In genomic region chr12:116701432-116701831, GRCh38 we compare ENCODE assay signal across 29 cellular contexts.
"Had no signal": no experiment of that assay in that cellular context is flagged by ENCODE, and none has a peak within 500 bp of the region (broad histone marks: within the 10 kb centered on the region; RNA-seq: fewer than 3 reads in every experiment).

No MANE protein-coding gene starts in this region.

- H3K9me3 Mint-ChIP-seq: dendritic cell treated with granulocyte-macrophage colony-stimulating factor and Interleukin-4, amounts not matched to agents 40 ng/mL and 50 ng/mL, for 4 days; effector memory CD8-positive, alpha-beta T cell had no signal

- H3K36me3 ChIP-seq: colonic mucosa, esophagus muscularis mucosa, esophagus squamous epithelium, gastrocnemius medialis, gastroesophageal sphincter, heart left ventricle, heart right ventricle had no signal

- H3K9me3 ChIP-seq: colonic mucosa, esophagus muscularis mucosa, esophagus squamous epithelium, gastrocnemius medialis, gastroesophageal sphincter, heart left ventricle, heart right ventricle had no signal

- H2AFZ ChIP-seq: hepatocyte had no signal

- H3K4me2 ChIP-seq: hepatocyte had no signal

- ATAC-seq: effector memory CD8-positive, alpha-beta T cell; esophagus mucosa; foreskin keratinocyte; gastrocnemius medialis; gastroesophageal sphincter; heart left ventricle; heart right ventricle had no signal

- H3K27ac Mint-ChIP-seq: dendritic cell treated with granulocyte-macrophage colony-stimulating factor and Interleukin-4, amounts not matched to agents 40 ng/mL and 50 ng/mL, for 4 days; effector memory CD8-positive, alpha-beta T cell; endodermal cell had no signal

- H3K4me3 Mint-ChIP-seq: dendritic cell treated with granulocyte-macrophage colony-stimulating factor and Interleukin-4, amounts not matched to agents 40 ng/mL and 50 ng/mL, for 4 days; effector memory CD8-positive, alpha-beta T cell; endodermal cell had no signal

- DNase-seq: colonic mucosa; cortex of kidney; dermis blood vessel endothelial cell; dorsolateral prefrontal cortex; effector CD4-positive, alpha-beta T cell; effector CD8-positive, alpha-beta T cell; effector memory CD4-positive, alpha-beta T cell; effector memory CD8-positive, alpha-beta T cell; endodermal cell; erythroblast; esophagus squamous epithelium; foreskin fibroblast; foreskin keratinocyte; foreskin melanocyte; gastrocnemius medialis; glutamatergic neuron; head of caudate nucleus; heart left ventricle; heart right ventricle had no signal

- FAIRE-seq: endometrium, endothelial cell of umbilical vein, frontal cortex had no signal

- H3K4me3 ChIP-seq: colonic mucosa, coronary artery, dorsolateral prefrontal cortex, esophagus muscularis mucosa, esophagus squamous epithelium, gastrocnemius medialis, gastroesophageal sphincter, heart left ventricle, heart right ventricle, hepatocyte had no signal

- H3K27ac ChIP-seq: colonic mucosa, coronary artery, dorsolateral prefrontal cortex, epithelial cell of prostate, esophagus muscularis mucosa, esophagus squamous epithelium, foreskin keratinocyte, gastrocnemius medialis, gastroesophageal sphincter, heart left ventricle, heart right ventricle, hepatocyte had no signal

- H3K27me3 ChIP-seq: colonic mucosa, dorsolateral prefrontal cortex, esophagus muscularis mucosa, esophagus squamous epithelium, gastrocnemius medialis, gastroesophageal sphincter, heart left ventricle, heart right ventricle, hepatocyte had no signal

- H3K27me3 Mint-ChIP-seq: dendritic cell treated with granulocyte-macrophage colony-stimulating factor and Interleukin-4, amounts not matched to agents 40 ng/mL and 50 ng/mL, for 4 days had no signal

- H3K4me1 ChIP-seq: colonic mucosa, foreskin keratinocyte had no signal

- H3K79me2 ChIP-seq: hepatocyte had no signal
